In genomic region chr16:70737377-70738082, GRCh38 we compare ENCODE assay signal across 8 cellular contexts. TPM values are rescaled to one million over a fixed set of nuclear protein-coding genes. Genes with fewer than 3 reads are reported as not detected.
DNase-seq lines count a peak whose midpoint lies in the region; ATAC-seq, FAIRE-seq and TF ChIP-seq lines count a peak whose summit lies in the region.

No MANE protein-coding gene starts in this region.

- peak; percentile 43 for FAIRE-seq in endometrium (lab: Jason Lieb, UNC)

- no peak for TF ChIP-seq POLR2A in vagina (IDR thresholded peaks at IDR 0.05)

- H3K4me3 ChIP-seq in ACC112 (ENCODE audit: low read depth, low read length) (no peak overlapping the region), trophoblast cell (ENCODE audit: low read depth, low read length) (no peak overlapping the region), vagina (peak overlapping the region in 1 of 2 donors; percentile 16)

- H3K4ac ChIP-seq in trophoblast cell (ENCODE audit: low read depth, low read length): no peak overlapping the region

- no peak overlapping the region for H3K9ac ChIP-seq in trophoblast cell (ENCODE audit: low read length)

- DNase-seq in activated CD8-positive, alpha-beta memory T cell treated with anti-CD3 and anti-CD28 coated beads for 4 hours (ENCODE audit: low read depth in 2 of 2): peak; percentile 22 to 27
- peak in 1 of 2 donors; percentile 24 for DNase-seq in trophoblast cell
- no peak for DNase-seq in vagina (ENCODE audit: extremely low spot score in 2 of 2)
- no peak for DNase-seq in NCI-H2107 (lab: John Stamatoyannopoulos, UW)

- no peak overlapping the region for H2BK120ac ChIP-seq in trophoblast cell (ENCODE audit: insufficient read depth, low read length, poor library complexity)

- H3K79me2 ChIP-seq in ACC112 (ENCODE audit: control insufficient read depth, insufficient read depth, low read length, unreplicated experiment) (no peaks in the 10 kb centered on the region), trophoblast cell (ENCODE audit: control insufficient read depth, insufficient read depth, low read length, poor library complexity) (no peaks in the 10 kb centered on the region)

- no peak for TF ChIP-seq CTCF in vagina (IDR thresholded peaks at IDR 0.05)

- no peak overlapping the region for H3K23ac ChIP-seq in trophoblast cell (ENCODE audit: low read length)

- WGBS in trophoblast cell (ENCODE audit: extremely low coverage, insufficient coverage, insufficient read length): no CpG with 5 or more reads among the region's 21 CpGs

- H2BK12ac ChIP-seq in trophoblast cell (ENCODE audit: low read length): peak overlapping the region; percentile 55

- H4K91ac ChIP-seq in trophoblast cell (ENCODE audit: low read depth, low read length): peak overlapping the region; percentile 57

- H2BK5ac ChIP-seq in trophoblast cell (ENCODE audit: low read depth, low read length, poor library complexity): no peak overlapping the region

- ATAC-seq in GM19351 (IDR thresholded peaks at IDR 0.05; ENCODE audit: unreplicated experiment) (peak; percentile 94), HG03520 (IDR thresholded peaks at IDR 0.05; ENCODE audit: unreplicated experiment) (peak; percentile 92)

- peak overlapping the region; percentile 45; the same call in 1 of the 2 replicates for H3K27ac ChIP-seq in ACC112 (ENCODE audit: low read depth, low read length)
- H3K27ac ChIP-seq in trophoblast cell (ENCODE audit: low read depth, low read length): no peak overlapping the region
- H3K27ac ChIP-seq in vagina: peak overlapping the region; percentile 83

- H3K4me1 ChIP-seq in ACC112 (ENCODE audit: control insufficient read depth, insufficient read depth, low read length, unreplicated experiment) (peaks cover 26% of the 10 kb centered on the region), trophoblast cell (ENCODE audit: control insufficient read depth in 1 of 2, insufficient read depth in 2 of 2, low read length in 2 of 2) (peaks cover 18 to 19% of the 10 kb centered on the region in 2 experiments), vagina (peaks cover 67% of the 10 kb centered on the region)

- H4K8ac ChIP-seq in trophoblast cell (ENCODE audit: low read depth, low read length): peak overlapping the region; percentile 17

- H3K9me3 ChIP-seq in trophoblast cell (ENCODE audit: insufficient read depth, low read depth, low read length) (no peaks in the 10 kb centered on the region), vagina (no peaks in the 10 kb centered on the region)

- peak overlapping the region; percentile 57 for H2AK5ac ChIP-seq in trophoblast cell (ENCODE audit: low read length)

- peaks cover 2% of the 10 kb centered on the region; the same call in 1 of the 2 replicates for H3K36me3 ChIP-seq in ACC112 (ENCODE audit: insufficient read depth, low read length)
- H3K36me3 ChIP-seq in trophoblast cell (ENCODE audit: control insufficient read depth in 1 of 2, insufficient read depth in 2 of 2, low read length in 2 of 2): peaks cover 5 to 9% of the 10 kb centered on the region in 2 experiments
- peaks cover 0 to under 1% of the 10 kb centered on the region in 2 donors for H3K36me3 ChIP-seq in vagina

- H3K4me2 ChIP-seq in trophoblast cell (ENCODE audit: low read length): no peak overlapping the region

- intact Hi-C loops in vagina (cut with DNase I): loop anchor here (5.0 kb wide), 1 partner anchor 55 kb away; no protein-coding TSS in a partner anchor

- peak overlapping the region; percentile 21 for H3K18ac ChIP-seq in trophoblast cell (ENCODE audit: low read length)

- H3K14ac ChIP-seq in trophoblast cell (ENCODE audit: low read length): peak overlapping the region; percentile 16

- H2AFZ ChIP-seq in ACC112 (ENCODE audit: low read length, unreplicated experiment): no peak overlapping the region
- peak overlapping the region; percentile 10 for H2AFZ ChIP-seq in trophoblast cell (ENCODE audit: insufficient read depth, low read length, poor library complexity)

- no peak overlapping the region for H4K12ac ChIP-seq in trophoblast cell (ENCODE audit: low read depth, low read length)

- peaks cover 13% of the 10 kb centered on the region for H3K79me1 ChIP-seq in trophoblast cell (ENCODE audit: low read length)

- H3K27me3 ChIP-seq in ACC112 (ENCODE audit: insufficient read depth, low read length) (no peaks in the 10 kb centered on the region), trophoblast cell (ENCODE audit: insufficient read depth, low read length) (no peaks in the 10 kb centered on the region), vagina (no peaks in the 10 kb centered on the region)

RNA-seq across cellular contexts. Expression of gene MTSS2, which starts 51.7 kb away (rescaled TPM):
- 164 and 171 TPM in 2 replicates for polyA plus RNA-seq in trophoblast cell (2013)
- total RNA-seq in vagina: 102 TPM

Comparison
In these comparisons a context has a peak if more than half of its experiments do, and no peak if none do; other contexts are left out.
1. DNase-seq: peak in activated CD8-positive, alpha-beta memory T cell treated with anti-CD3 and anti-CD28 coated beads for 4 hours (2 of 2); none in vagina (0 of 2) and NCI-H2107 (single experiment).